ENCODE assay signal across 15 cellular contexts in genomic region chr2:95315801-95316411, GRCh38. TPM values are rescaled to one million over a fixed set of nuclear protein-coding genes. Genes with fewer than 3 reads are reported as not detected.
DNase-seq lines count a peak whose midpoint lies in the region; ATAC-seq and TF ChIP-seq lines count a peak whose summit lies in the region.
"Had no signal": no experiment of that assay in that cellular context is flagged by ENCODE, and none has a peak within 500 bp of the region (broad histone marks: within the 10 kb centered on the region; RNA-seq: fewer than 3 reads in every experiment).

No MANE protein-coding gene starts in this region.

- no peak overlapping the region for H3K27ac Mint-ChIP-seq in nephron progenitor cell
- no peak overlapping the region for H3K27ac Mint-ChIP-seq in CD4-positive, alpha-beta T cell
- H3K27ac Mint-ChIP-seq: dendritic cell treated with granulocyte-macrophage colony-stimulating factor and Interleukin-4, amounts not matched to agents 40 ng/mL and 50 ng/mL, for 4 days; T-helper 1 cell treated with Interleukin-12 subunit alpha and Interleukin-12 subunit beta and Interleukin-4 antibody, amounts not matched to agents 30 μg/mL and 1 μg/mL, for 36 hours had no signal

- H3K9ac ChIP-seq in DND-41 (ENCODE audit: low read depth, low read length): no peak overlapping the region
- H3K9ac ChIP-seq: parathyroid adenoma had no signal

- H3K36me3 Mint-ChIP-seq in nephron progenitor cell (ENCODE audit: low read depth): no peaks in the 10 kb centered on the region
- H3K36me3 Mint-ChIP-seq in CD4-positive, alpha-beta T cell (ENCODE audit: low read depth): no peaks in the 10 kb centered on the region

- H3K9me3 ChIP-seq in DND-41 (ENCODE audit: insufficient read depth, low read length, severe bottlenecking) (no peaks in the 10 kb centered on the region), MG63 (no peaks in the 10 kb centered on the region), hepatocyte (ENCODE audit: low read depth) (no peaks in the 10 kb centered on the region)
- H3K9me3 ChIP-seq in CD4-positive, alpha-beta T cell (ENCODE audit: control insufficient read depth, low read length): no peaks in the 10 kb centered on the region

- H3K27me3 ChIP-seq in DND-41 (ENCODE audit: insufficient read depth, low read length, poor library complexity) (no peaks in the 10 kb centered on the region), MG63 (no peaks in the 10 kb centered on the region), hepatocyte (no peaks in the 10 kb centered on the region)
- H3K27me3 ChIP-seq in CD4-positive, alpha-beta T cell (ENCODE audit: control insufficient read depth, insufficient read depth, low read length): no peaks in the 10 kb centered on the region

- H4K20me1 ChIP-seq in DND-41 (ENCODE audit: insufficient read depth, low read length): no peaks in the 10 kb centered on the region
- no peaks in the 10 kb centered on the region for H4K20me1 ChIP-seq in hepatocyte (ENCODE audit: insufficient read depth, poor library complexity, severe bottlenecking)

- TF ChIP-seq CTCF in DND-41 (IDR thresholded peaks at IDR 0.05; ENCODE audit: borderline replicate concordance, extremely low read depth, low read length, poor library complexity, severe bottlenecking) (no peak), nephron progenitor cell (IDR thresholded peaks at IDR 0.05) (no peak), hepatocyte (IDR thresholded peaks at IDR 0.05; ENCODE audit: poor library complexity) (no peak)
- TF ChIP-seq CTCF in CD4-positive, alpha-beta T cell (IDR thresholded peaks at IDR 0.05): no peak

- H3K27me3 Mint-ChIP-seq in nephron progenitor cell (ENCODE audit: low read depth, poor library complexity): peaks cover 2% of the 10 kb centered on the region
- peaks cover 4% of the 10 kb centered on the region for H3K27me3 Mint-ChIP-seq in CD4-positive, alpha-beta T cell
- H3K27me3 Mint-ChIP-seq: dendritic cell treated with granulocyte-macrophage colony-stimulating factor and Interleukin-4, amounts not matched to agents 40 ng/mL and 50 ng/mL, for 4 days had no signal

- CTCF ChIA-PET in CD4-positive, alpha-beta T cell (lab: Charles Lee): no interaction called here

- H3K4me2 ChIP-seq in DND-41 (ENCODE audit: insufficient read depth, low read length): no peak overlapping the region
- H3K4me2 ChIP-seq in hepatocyte: no peak overlapping the region

- intact Hi-C loops in CD4-positive, alpha-beta T cell (cut with DNase I, micrococcal nuclease): no loop called here

- peak overlapping the region; percentile 23 for H3K4me3 Mint-ChIP-seq in nephron progenitor cell
- H3K4me3 Mint-ChIP-seq in CD4-positive, alpha-beta T cell: no peak overlapping the region
- H3K4me3 Mint-ChIP-seq: dendritic cell treated with granulocyte-macrophage colony-stimulating factor and Interleukin-4, amounts not matched to agents 40 ng/mL and 50 ng/mL, for 4 days; T-helper 1 cell treated with Interleukin-12 subunit alpha and Interleukin-12 subunit beta and Interleukin-4 antibody, amounts not matched to agents 30 μg/mL and 1 μg/mL, for 36 hours had no signal

- H2AFZ ChIP-seq in DND-41 (ENCODE audit: low read depth, low read length) (no peak overlapping the region), hepatocyte (no peak overlapping the region)

- H3K4me3 ChIP-seq in DND-41 (ENCODE audit: low read depth in 1 of 2, low read length in 2 of 2) (no peak overlapping the region), MG63 (no peak overlapping the region), hepatocyte (no peak overlapping the region)

- H3K4me1 Mint-ChIP-seq in nephron progenitor cell: peaks cover 40% of the 10 kb centered on the region
- H3K4me1 Mint-ChIP-seq in CD4-positive, alpha-beta T cell (ENCODE audit: low read depth): no peaks in the 10 kb centered on the region

- H3K79me2 ChIP-seq in DND-41 (ENCODE audit: insufficient read depth, low read length) (no peaks in the 10 kb centered on the region), hepatocyte (no peaks in the 10 kb centered on the region)
- H3K79me2 ChIP-seq: parathyroid adenoma had no signal

- peaks cover 34% of the 10 kb centered on the region for H3K4me1 ChIP-seq in DND-41 (ENCODE audit: insufficient read depth, low read length)
- no peaks in the 10 kb centered on the region for H3K4me1 ChIP-seq in hepatocyte (ENCODE audit: insufficient read depth)

- peaks cover 3% of the 10 kb centered on the region for H3K9me3 Mint-ChIP-seq in nephron progenitor cell
- no peaks in the 10 kb centered on the region for H3K9me3 Mint-ChIP-seq in CD4-positive, alpha-beta T cell
- H3K9me3 Mint-ChIP-seq: dendritic cell treated with granulocyte-macrophage colony-stimulating factor and Interleukin-4, amounts not matched to agents 40 ng/mL and 50 ng/mL, for 4 days; T-helper 1 cell treated with Interleukin-12 subunit alpha and Interleukin-12 subunit beta and Interleukin-4 antibody, amounts not matched to agents 30 μg/mL and 1 μg/mL, for 36 hours had no signal

- WGBS in hepatocyte (ENCODE audit: low lambda C conversion rate, missing lambda C conversion rate): 86% methylated on average over 19 of the region's 19 CpGs

- DNase-seq in DND-41 (no peak), MG63 (peak; percentile 86), dedifferentiated amniotic fluid mesenchymal stem cell (ENCODE audit: extremely low spot score) (peak; percentile 26), nephron progenitor cell (no peak), NCI-H1417 treated with DMSO at 0.1 percent for 48 hours (lab: John Stamatoyannopoulos, UW) (no peak), GF-D8 (lab: John Stamatoyannopoulos, UW) (no peak), hepatocyte (ENCODE audit: low spot score) (no peak)
- DNase-seq in CD4-positive, alpha-beta T cell: no peak
- DNase-seq: activated naive CD4-positive, alpha-beta T cell; NCI-H2081; stimulated activated CD4-positive, alpha-beta T cell treated with anti-CD3 and anti-CD28 coated beads, Interleukin-4, amount 100 ng/mL, for 1 hour had no signal

- POLR2A ChIA-PET in CD4-positive, alpha-beta T cell (lab: Charles Lee): no interaction called here

- ATAC-seq in DND-41 (ENCODE audit: insufficient read depth, low read depth): 0 out of 3 replicates have a peak, but pooled peaks have one; percentile 8
- ATAC-seq in CD4-positive, alpha-beta T cell (ENCODE audit: poor library complexity): no peak
- ATAC-seq: stimulated activated naive CD8-positive, alpha-beta T cell treated with anti-CD3 and anti-CD28 coated beads, Interleukin-15, Interleukin-2, amounts not matched to agents 100 U/mL and 50 U/mL, for 24 hours had no signal

- H3K36me3 ChIP-seq in DND-41 (ENCODE audit: insufficient read depth, low read length) (no peaks in the 10 kb centered on the region), MG63 (no peaks in the 10 kb centered on the region), hepatocyte (replicated peaks; ENCODE audit: insufficient read depth, low read depth) (no peaks in the 10 kb centered on the region)

- H3K27ac ChIP-seq in DND-41 (ENCODE audit: low read length) (peak overlapping the region; percentile 67), hepatocyte (no peak overlapping the region)
- no peak overlapping the region for H3K27ac ChIP-seq in CD4-positive, alpha-beta T cell (ENCODE audit: low read depth, low read length)
- H3K27ac ChIP-seq: parathyroid adenoma had no signal

- H3K9me2 ChIP-seq in hepatocyte (replicated peaks; ENCODE audit: insufficient read depth): no peaks in the 10 kb centered on the region

RNA-seq across cellular contexts. Expression of gene KCNIP3, which starts 18.8 kb away (rescaled TPM):
- 7.7 and 14.1 TPM in 2 replicates for total RNA-seq in MG63 (2014; rRNA removed; shearing (Covaris generic); ENCODE audit: low replicate concordance)
- under 1 TPM in 1 of 2 experiments, not detected in 1; 0.52 TPM for total RNA-seq in CD4-positive, alpha-beta T cell
- total RNA-seq in hepatocyte: 2.1 and 6.1 TPM in 2 replicates
- 3.7 and 6.5 TPM in 2 replicates for polyA plus RNA-seq in hepatocyte

RNA-seq across cellular contexts. Expression of gene PROM2, which starts 41.7 kb away (rescaled TPM):
- total RNA-seq in MG63 (2014; rRNA removed; shearing (Covaris generic); ENCODE audit: low replicate concordance): 2.0 and 2.3 TPM in 2 replicates
- total RNA-seq in CD4-positive, alpha-beta T cell: under 1 TPM; 0.60 to 0.73 TPM
- total RNA-seq in hepatocyte: 1.2 and 2.8 TPM in 2 replicates
- polyA plus RNA-seq in hepatocyte: 2.1 and 2.6 TPM in 2 replicates

Comparison
In these comparisons a context has a peak if more than half of its experiments do, and no peak if none do; other contexts are left out.
1. DNase-seq: peak in MG63 (single experiment) and dedifferentiated amniotic fluid mesenchymal stem cell (single experiment); none in DND-41 (single experiment), nephron progenitor cell (single experiment), NCI-H1417 treated with DMSO at 0.1 percent for 48 hours (single experiment), GF-D8 (single experiment), CD4-positive, alpha-beta T cell (0 of 10) and hepatocyte (single experiment).